In the genomic region with DNA sequence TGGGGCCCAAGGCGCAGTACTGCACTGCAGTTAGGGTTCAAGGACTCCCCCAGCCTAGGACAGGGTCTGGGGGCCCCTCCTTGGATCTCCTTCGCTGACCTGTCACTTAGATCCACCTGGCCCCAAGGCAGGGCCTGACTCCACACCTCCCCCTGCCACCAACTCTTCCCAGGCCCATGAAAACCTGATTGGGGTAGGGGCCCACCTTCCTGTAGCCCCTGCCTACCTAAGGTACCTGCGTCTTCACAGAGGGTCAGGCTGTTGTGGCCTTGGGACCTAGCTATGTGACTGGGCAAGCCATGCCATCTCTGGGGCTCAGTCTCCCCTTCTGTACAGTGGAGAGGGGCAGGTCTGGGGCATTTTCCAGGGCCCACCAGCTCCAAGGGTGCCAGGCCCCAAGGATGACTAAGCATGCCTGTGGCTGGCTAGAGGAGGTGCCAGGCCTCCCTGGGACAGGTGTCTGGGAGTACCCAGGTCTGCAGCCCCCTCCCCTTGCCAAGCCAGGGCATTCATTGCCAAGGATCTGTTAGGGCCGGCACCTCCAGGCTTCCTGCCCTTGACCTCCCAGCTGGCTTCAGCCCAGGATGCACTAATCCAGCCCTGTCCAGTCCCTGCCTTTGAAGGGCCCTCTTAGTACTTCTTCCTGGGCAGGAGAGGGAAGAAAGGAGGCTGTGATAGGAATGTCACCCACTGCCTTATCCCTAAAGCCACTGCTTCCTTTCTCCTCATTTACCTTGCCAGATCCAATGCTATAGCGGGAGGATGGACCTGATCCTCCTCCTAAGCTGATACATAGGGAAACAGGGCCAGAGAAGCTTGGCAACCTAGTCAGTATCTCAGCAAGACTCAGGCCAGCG, we compare ENCODE assay signal across 7 cellular contexts. TPM values are rescaled to one million over a fixed set of nuclear protein-coding genes. Genes with fewer than 3 reads are reported as not detected.
DNase-seq lines count a peak whose midpoint lies in the region; ATAC-seq and TF ChIP-seq lines count a peak whose summit lies in the region.

No MANE protein-coding gene starts in this region.

- peaks cover 17% of the 10 kb centered on the region for H3K4me1 Mint-ChIP-seq in activated CD8-positive, alpha-beta T cell treated with anti-CD3 and anti-CD28 coated beads, Interleukin-2, amount 10 ng/mL, durations not matched to agents 7 days and 5 days (ENCODE audit: low read depth)

- POLR2A ChIA-PET in activated CD8-positive, alpha-beta T cell treated with anti-CD3 and anti-CD28 coated beads, Interleukin-2, amount 10 ng/mL, durations not matched to agents 7 days and 5 days (lab: Charles Lee) = interaction anchor here (0.6 to 3.9 kb wide), 4 partner anchors 9 to 1890 kb away, joined by 3 to 44 read pairs (median 15); partner anchors contain the start of genes EIF4H and LAT2

- peak overlapping the region; percentile 81 for H3K27ac Mint-ChIP-seq in activated CD8-positive, alpha-beta T cell treated with anti-CD3 and anti-CD28 coated beads, Interleukin-2, amount 10 ng/mL, durations not matched to agents 7 days and 5 days

- no peaks in the 10 kb centered on the region for H3K9me3 Mint-ChIP-seq in activated CD8-positive, alpha-beta T cell treated with anti-CD3 and anti-CD28 coated beads, Interleukin-2, amount 10 ng/mL, durations not matched to agents 7 days and 5 days (ENCODE audit: insufficient read depth)

- CTCF ChIA-PET in activated CD8-positive, alpha-beta T cell treated with anti-CD3 and anti-CD28 coated beads, Interleukin-2, amount 10 ng/mL, durations not matched to agents 7 days and 5 days (lab: Charles Lee) = interaction anchor here (2.0 to 2.2 kb wide), 2 partner anchors 20 to 98 kb away, joined by 6 to 7 read pairs; no protein-coding TSS in a partner anchor

- 71% methylated on average over 6 of the region's 6 CpGs for WGBS in hepatocyte (ENCODE audit: low lambda C conversion rate, missing lambda C conversion rate)
- 70 to 76% (median 71%) methylated on average over 6 of the region's 6 CpGs for WGBS in stomach, 5 donors

- peak overlapping the region; percentile 100 for H3K4me2 ChIP-seq in hepatocyte

- H3K36me3 ChIP-seq in hepatocyte (replicated peaks; ENCODE audit: insufficient read depth, low read depth) = no peaks in the 10 kb centered on the region
- peaks cover 0 to 26% (median 13%) of the 10 kb centered on the region in 4 donors for H3K36me3 ChIP-seq in stomach

- H2AFZ ChIP-seq in hepatocyte = no peak overlapping the region

- H3K4me3 Mint-ChIP-seq in activated CD8-positive, alpha-beta T cell treated with anti-CD3 and anti-CD28 coated beads, Interleukin-2, amount 10 ng/mL, durations not matched to agents 7 days and 5 days = peak overlapping the region; percentile 80

- no peak for ATAC-seq in activated CD8-positive, alpha-beta T cell treated with anti-CD3 and anti-CD28 coated beads, Interleukin-2, amount 10 ng/mL, durations not matched to agents 7 days and 5 days
- ATAC-seq in left colon = no peak
- ATAC-seq in GM18502 (IDR thresholded peaks at IDR 0.05; ENCODE audit: poor library complexity, unreplicated experiment) = no peak
- no peak for ATAC-seq in HG02981 (IDR thresholded peaks at IDR 0.05; ENCODE audit: unreplicated experiment)

- TF ChIP-seq EP300 in stomach (IDR thresholded peaks at IDR 0.05) = no peak

- peak; percentile 27 for DNase-seq in HPDE6-E6E7 (ENCODE audit: extremely low spot score)
- no peak for DNase-seq in activated CD8-positive, alpha-beta T cell treated with anti-CD3 and anti-CD28 coated beads, Interleukin-2, amount 10 ng/mL, durations not matched to agents 7 days and 5 days
- no peak for DNase-seq in hepatocyte (ENCODE audit: low spot score)
- no peak for DNase-seq in stomach
- DNase-seq in left colon = no peak

- H3K9me3 ChIP-seq in hepatocyte (ENCODE audit: low read depth) (no peaks in the 10 kb centered on the region), stomach (no peaks in the 10 kb centered on the region)

- no peaks in the 10 kb centered on the region for H3K27me3 ChIP-seq in hepatocyte
- H3K27me3 ChIP-seq in stomach = no peaks in the 10 kb centered on the region

- H3K4me3 ChIP-seq in hepatocyte (peak overlapping the region; percentile 79), stomach (peak overlapping the region; percentile 85 to 92 (median 86))

- H3K4me1 ChIP-seq in hepatocyte (ENCODE audit: insufficient read depth) (peaks cover 14% of the 10 kb centered on the region), stomach (peaks cover 18 to 26% (median 23%) of the 10 kb centered on the region in 4 donors)

- TF ChIP-seq POLR2A in stomach (IDR thresholded peaks at IDR 0.05) = no peak

- peaks cover 24% of the 10 kb centered on the region for H3K36me3 Mint-ChIP-seq in activated CD8-positive, alpha-beta T cell treated with anti-CD3 and anti-CD28 coated beads, Interleukin-2, amount 10 ng/mL, durations not matched to agents 7 days and 5 days (ENCODE audit: low read depth)

- H3K9me2 ChIP-seq in hepatocyte (replicated peaks; ENCODE audit: insufficient read depth) = no peaks in the 10 kb centered on the region

- intact Hi-C loops in stomach (cut with DNase I; ENCODE audit: low total_unique reads) (loop anchor here (10.0 kb wide), 1 partner anchor 90 kb away; the partner anchor contains the start of gene EIF4H), left colon (cut with DNase I, micrococcal nuclease) (no loop called here)

- peaks cover 15% of the 10 kb centered on the region for H3K79me2 ChIP-seq in hepatocyte

- H3K27me3 Mint-ChIP-seq in activated CD8-positive, alpha-beta T cell treated with anti-CD3 and anti-CD28 coated beads, Interleukin-2, amount 10 ng/mL, durations not matched to agents 7 days and 5 days (ENCODE audit: low read depth) = no peaks in the 10 kb centered on the region

- H3K27ac ChIP-seq in hepatocyte = peak overlapping the region; percentile 92
- peak overlapping the region in 3 of 5 donors; percentile 77 to 84 (median 80) for H3K27ac ChIP-seq in stomach

- no peaks in the 10 kb centered on the region for H4K20me1 ChIP-seq in hepatocyte (ENCODE audit: insufficient read depth, poor library complexity, severe bottlenecking)

- TF ChIP-seq CTCF in hepatocyte (IDR thresholded peaks at IDR 0.05; ENCODE audit: poor library complexity) (no peak), stomach (IDR thresholded peaks at IDR 0.05) (no peak)

RNA-seq across cellular contexts. Expression of gene LIMK1, which starts 1.3 kb away (rescaled TPM):
- 10 to 100 TPM; 33.5 to 37.6 TPM for total RNA-seq in activated CD8-positive, alpha-beta T cell treated with anti-CD3 and anti-CD28 coated beads, Interleukin-2, amount 10 ng/mL, durations not matched to agents 7 days and 5 days
- 23.8 and 24.6 TPM in 2 replicates for total RNA-seq in hepatocyte
- polyA plus RNA-seq in hepatocyte = 10.7 and 16.2 TPM in 2 replicates
- total RNA-seq in stomach = 10 to 100 TPM in 3 of 5 donors, 1 to 10 TPM in 2; 2.9 to 21.0 (median 10.1) TPM
- 10 to 100 TPM in 1 of 3 donors, 1 to 10 TPM in 2; 6.0 to 26.6 (median 7.2) TPM for polyA plus RNA-seq in stomach
- total RNA-seq in left colon = 10 to 100 TPM; 12.2 to 14.3 TPM

RNA-seq across cellular contexts. Expression of gene ELN, which starts 57.0 kb away (rescaled TPM):
- total RNA-seq in activated CD8-positive, alpha-beta T cell treated with anti-CD3 and anti-CD28 coated beads, Interleukin-2, amount 10 ng/mL, durations not matched to agents 7 days and 5 days = not detected
- total RNA-seq in hepatocyte = 45.2 and 58.1 TPM in 2 replicates
- 37.7 and 42.5 TPM in 2 replicates for polyA plus RNA-seq in hepatocyte
- 100 to 1,000 TPM in 3 of 5 donors, 10 to 100 TPM in 2; 30.3 to 274 (median 122) TPM for total RNA-seq in stomach
- 10 to 100 TPM; 19.4 to 57.6 (median 28.8) TPM for polyA plus RNA-seq in stomach
- 10 to 100 TPM; 10.3 to 15.0 TPM for total RNA-seq in left colon

Comparison
In these comparisons a context has a peak if more than half of its experiments do, and no peak if none do; other contexts are left out.
1. RNA of gene ELN, which starts 57.0 kb away (total RNA-seq): 30.3 to 274 TPM in stomach, 45.2 to 58.1 TPM in hepatocyte and 10.3 to 15.0 TPM in left colon; not detected in activated CD8-positive, alpha-beta T cell treated with anti-CD3 and anti-CD28 coated beads, Interleukin-2, amount 10 ng/mL, durations not matched to agents 7 days and 5 days; every median in the first group is over 10 times any median in the second.